Comparison of ENCODE assay signal across 9 cellular contexts in the genomic region with DNA sequence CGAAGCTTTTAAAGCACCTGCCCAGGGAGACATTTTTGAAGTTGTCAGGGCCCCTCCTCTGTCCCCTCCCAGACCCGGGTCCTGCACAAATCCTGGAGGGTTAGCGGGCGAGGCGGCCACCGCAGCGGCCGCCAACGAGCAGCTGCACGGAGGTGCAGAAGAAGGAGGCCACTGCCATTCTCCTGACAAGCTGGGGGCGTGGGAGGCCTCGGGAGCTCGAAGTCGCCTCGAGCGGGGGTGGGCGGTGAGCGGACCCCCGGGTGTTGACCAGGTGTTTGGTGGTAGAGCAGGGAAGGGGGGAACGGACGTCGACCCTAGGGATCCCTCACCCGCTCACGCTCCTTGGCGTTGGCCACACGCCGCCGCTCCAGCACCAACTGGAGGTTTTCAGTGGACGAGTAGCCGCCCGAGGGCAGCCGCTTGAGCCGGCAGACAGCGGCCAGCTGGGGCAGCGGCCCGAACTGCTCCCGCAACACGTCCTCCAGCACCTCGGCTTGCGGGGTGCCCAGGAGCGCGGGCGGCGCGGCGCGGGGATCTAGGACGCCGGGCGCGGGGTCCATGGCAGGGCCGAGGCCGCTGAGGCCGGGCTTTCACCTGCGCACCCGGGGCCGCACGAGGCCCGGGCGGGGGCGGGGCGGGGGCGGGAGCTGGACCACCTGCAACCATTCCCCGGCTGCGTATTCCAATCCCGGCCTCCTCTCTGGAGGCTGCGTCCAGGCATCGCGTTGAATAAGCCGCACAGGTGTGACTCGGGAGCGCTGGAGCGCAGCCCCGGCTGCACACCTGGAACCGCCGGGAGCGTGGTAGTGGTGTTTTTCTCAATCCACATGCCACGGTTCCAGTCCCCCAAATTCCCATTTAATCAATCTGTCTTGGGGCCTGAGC. TPM values are rescaled to one million over a fixed set of nuclear protein-coding genes. Genes with fewer than 3 reads are reported as not detected.
DNase-seq lines count a peak whose midpoint lies in the region; ATAC-seq and TF ChIP-seq lines count a peak whose summit lies in the region.
"Had no signal": no experiment of that assay in that cellular context is flagged by ENCODE, and none has a peak within 500 bp of the region (broad histone marks: within the 10 kb centered on the region; RNA-seq: fewer than 3 reads in every experiment).

Gene FIGLA (minus strand): TSS at position 565 of the 885 bp plus-strand sequence. CDS start 5 bp downstream, at position 560.

- no peaks in the 10 kb centered on the region for H3K36me3 Mint-ChIP-seq in activated B cell treated with CpG ODN at 0.5 μM for 24 hours (ENCODE audit: low read depth)

- H3K27ac ChIP-seq in sigmoid colon: no peak within 1 kb of the TSS
- H3K27ac ChIP-seq: 22Rv1 had no signal

- H3K9me3 Mint-ChIP-seq in activated B cell treated with CpG ODN at 0.5 μM for 24 hours: no peaks in the 10 kb centered on the region

- H3K9me3 ChIP-seq in iPS-15b (ENCODE audit: control insufficient read depth, insufficient read depth, low read length) (no peaks in the 10 kb centered on the region), sigmoid colon (no peaks in the 10 kb centered on the region)

- no peak within 1 kb of the TSS for H3K27ac Mint-ChIP-seq in activated B cell treated with CpG ODN at 0.5 μM for 24 hours

- DNase-seq in DMS53 (lab: John Stamatoyannopoulos, UW): peak; percentile 71
- no peak for DNase-seq in DMS53 treated with DMSO at 0.1 percent for 48 hours (lab: John Stamatoyannopoulos, UW; ENCODE audit: unreplicated experiment)
- DNase-seq in activated B cell treated with CpG ODN at 0.5 μM for 24 hours: no peak
- no peak for DNase-seq in sigmoid colon
- no peak for DNase-seq in EL
- DNase-seq in DMS114 treated with DMSO at 0.1 percent for 48 hours (lab: John Stamatoyannopoulos, UW; ENCODE audit: unreplicated experiment): no peak

- WGBS in sigmoid colon, 2 donors: 5 to 9% methylated on average over 78 of the region's 78 CpGs

- H3K9ac ChIP-seq in iPS-15b (ENCODE audit: low read depth, low read length): no peak within 1 kb of the TSS

- TF ChIP-seq EP300 in sigmoid colon (IDR thresholded peaks at IDR 0.05): no peak

- peaks cover 6% of the 10 kb centered on the region for H3K4me1 Mint-ChIP-seq in activated B cell treated with CpG ODN at 0.5 μM for 24 hours

- H3K4me1 ChIP-seq in iPS-15b (ENCODE audit: control insufficient read depth, insufficient read depth, low read length) (no peaks in the 10 kb centered on the region), sigmoid colon (peaks cover 0 to 14% (median 14%) of the 10 kb centered on the region in 4 donors)

- intact Hi-C loops in activated B cell treated with CpG ODN at 0.5 μM for 24 hours (cut with micrococcal nuclease): no loop called here
- intact Hi-C loops in sigmoid colon (cut with DNase I): loop anchor here (5.0 kb wide), 1 partner anchor 157 kb away; no protein-coding TSS in a partner anchor

- H3K4me3 ChIP-seq in iPS-15b (ENCODE audit: low read depth, low read length): peak within 1 kb of the TSS; percentile 50
- peak within 1 kb of the TSS in 3 of 4 donors; percentile 20 to 36 (median 32) for H3K4me3 ChIP-seq in sigmoid colon

- H3K36me3 ChIP-seq in iPS-15b (ENCODE audit: control insufficient read depth, insufficient read depth, low read length) (no peaks in the 10 kb centered on the region), sigmoid colon (no peaks in the 10 kb centered on the region)

- peaks cover 51% of the 10 kb centered on the region for H3K27me3 Mint-ChIP-seq in activated B cell treated with CpG ODN at 0.5 μM for 24 hours

- no peak for TF ChIP-seq POLR2A in sigmoid colon (IDR thresholded peaks at IDR 0.05)

- TF ChIP-seq CTCF in activated B cell treated with CpG ODN at 0.5 μM for 24 hours (IDR thresholded peaks at IDR 0.05) (no peak), sigmoid colon (IDR thresholded peaks at IDR 0.05) (no peak)

- H3K27me3 ChIP-seq in iPS-15b (ENCODE audit: control insufficient read depth, insufficient read depth, low read length): peaks cover 94% of the 10 kb centered on the region
- H3K27me3 ChIP-seq in sigmoid colon: peaks cover 13 to 59% (median 25%) of the 10 kb centered on the region in 3 donors

- CTCF ChIA-PET in activated B cell treated with CpG ODN at 0.5 μM for 24 hours (lab: Charles Lee): interaction anchor here (2.3 to 3.3 kb wide), 2 partner anchors 22 to 158 kb away, joined by 9 to 16 read pairs; partner anchors contain the start of gene ADD2

- ATAC-seq in activated B cell treated with CpG ODN at 0.5 μM for 24 hours (ENCODE audit: low read depth): no peak
- no peak for ATAC-seq in HG03439 (IDR thresholded peaks at IDR 0.05; ENCODE audit: unreplicated experiment)

- peak within 1 kb of the TSS; percentile 80 for H3K4me3 Mint-ChIP-seq in activated B cell treated with CpG ODN at 0.5 μM for 24 hours

- POLR2A ChIA-PET in activated B cell treated with CpG ODN at 0.5 μM for 24 hours (lab: Charles Lee): interaction anchor here (0.6 kb wide), 1 partner anchor 94 kb away, joined by 3 read pairs; no protein-coding TSS in a partner anchor

RNA-seq across cellular contexts. Expression of gene FIGLA, which starts in this region (rescaled TPM):
- total RNA-seq in activated B cell treated with CpG ODN at 0.5 μM for 24 hours: not detected in 2 replicates
- total RNA-seq in sigmoid colon: not detected
- not detected for polyA plus RNA-seq in sigmoid colon
